Comparison of ENCODE assay signal across 25 cellular contexts in genomic region chr6:107416179-107416578, GRCh38.
"Had no signal": no experiment of that assay in that cellular context is flagged by ENCODE, and none has a peak within 500 bp of the region (broad histone marks: within the 10 kb centered on the region; RNA-seq: fewer than 3 reads in every experiment).

No MANE protein-coding gene starts in this region.

- H3K9me3 ChIP-seq: gastrocnemius medialis, heart left ventricle had no signal

- H3K36me3 ChIP-seq: gastrocnemius medialis, heart left ventricle had no signal

- DNase-seq: activated B cell treated with CpG ODN at 0.5 μM for 24 hours; activated CD4-positive, alpha-beta T cell treated with anti-CD3 and anti-CD28 coated beads for 48 hours; activated CD4-positive, alpha-beta T cell treated with anti-CD3 and anti-CD28 coated beads, Interleukin-2, amount 50 U/mL, for 1 hour; activated CD4-positive, alpha-beta T cell treated with anti-CD3 and anti-CD28 coated beads, Interleukin-2, amount 50 U/mL, for 48 hours; activated CD8-positive, alpha-beta memory T cell treated with anti-CD3 and anti-CD28 coated beads for 24 hours; activated CD8-positive, alpha-beta T cell treated with anti-CD3 and anti-CD28 coated beads for 36 hours; activated effector memory CD4-positive, alpha-beta T cell treated with Interleukin-2 at 50 U/mL for 16 hours; activated gamma-delta T cell treated with Interleukin-2 at 50 U/mL for 16 hours; activated naive CD4-positive, alpha-beta T cell treated with anti-CD3 and anti-CD28 coated beads, Interleukin-2, amount 50 U/mL, for 16 hours; activated naive CD4-positive, alpha-beta T cell treated with Interleukin-2 at 50 U/mL for 16 hours; activated T-cell treated with anti-CD3 and anti-CD28 coated beads, Interleukin-2, amount 50 U/mL, for 4 hours; amniotic stem cell; anterior cingulate cortex; dorsolateral prefrontal cortex; effector memory CD4-positive, alpha-beta T cell; endodermal cell; foreskin keratinocyte; gastrocnemius medialis; glutamatergic neuron; heart left ventricle; T-helper 2 cell had no signal

- ATAC-seq: activated CD4-positive, CD25-positive, alpha-beta regulatory T cell treated with anti-CD3 and anti-CD28 coated beads, Interleukin-2, amount 50 U/mL, for 24 hours; activated CD8-positive, alpha-beta T cell treated with anti-CD3 and anti-CD28 coated beads for 36 hours; activated T-cell treated with anti-CD3 and anti-CD28 coated beads, Interleukin-2, amount 50 U/mL, for 4 hours; activated T-helper 17 cell treated with anti-CD3 and anti-CD28 coated beads, Interleukin-2, amount 50 U/mL, for 72 hours; esophagus mucosa; foreskin keratinocyte; gastrocnemius medialis; heart left ventricle had no signal

- H3K4me3 ChIP-seq: coronary artery, dorsolateral prefrontal cortex, gastrocnemius medialis, heart left ventricle had no signal

- H3K27ac ChIP-seq: coronary artery, dorsolateral prefrontal cortex, foreskin keratinocyte, gastrocnemius medialis, heart left ventricle had no signal
